ENCODE assay signal across 1 cellular context in the genomic region with DNA sequence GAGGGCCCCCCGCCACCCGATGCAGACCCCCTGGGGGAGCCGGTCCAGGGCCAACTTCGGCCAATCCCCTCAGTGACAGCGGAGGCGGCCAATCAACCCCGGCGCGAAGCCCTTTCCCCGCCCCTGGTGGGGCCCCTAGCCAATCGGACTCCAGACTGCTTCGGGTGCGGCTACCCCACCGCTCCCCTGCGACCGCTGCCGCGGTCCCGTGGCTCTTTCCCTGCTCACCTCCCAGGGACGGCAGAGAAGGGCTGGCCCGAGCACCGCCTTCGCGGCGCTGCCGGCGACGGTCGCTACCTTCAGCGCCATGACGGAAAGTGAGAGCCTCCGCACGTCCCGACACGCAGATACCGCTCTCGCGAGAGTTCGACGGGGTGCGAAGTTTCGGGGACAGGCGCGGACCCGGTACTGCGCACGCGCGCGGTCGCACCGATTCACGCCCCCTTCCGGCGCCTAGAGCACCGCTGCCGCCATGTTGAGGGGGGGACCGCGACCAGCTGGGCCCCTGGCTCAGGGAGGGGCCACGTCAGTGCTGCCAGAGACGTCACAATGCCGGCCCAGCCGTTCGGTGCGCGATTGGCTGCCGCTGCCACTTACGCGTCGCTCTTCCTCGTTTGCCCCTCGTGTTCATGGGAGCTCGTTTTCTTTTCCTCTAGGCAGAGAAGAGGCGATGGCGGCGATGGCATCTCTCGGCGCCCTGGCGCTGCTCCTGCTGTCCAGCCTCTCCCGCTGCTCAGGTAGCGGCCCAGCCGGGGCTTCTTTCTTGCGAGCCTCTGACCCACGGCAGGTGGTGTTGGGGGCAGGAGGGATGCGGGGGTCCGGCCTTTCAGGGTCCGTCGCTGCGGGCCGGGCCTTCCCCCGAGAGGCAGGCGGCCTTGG.
TF ChIP-seq lines count a peak whose summit lies in the region.

A gene (minus strand): TSS at position 358 of the 879 bp plus-strand sequence. CDS start 49 bp downstream, at position 309.
A gene (plus strand): TSS at position 651 of the 879 bp plus-strand sequence. CDS start 20 bp downstream, at position 671.

TF ChIP-seq in GM12878, 131 proteins besides CTCF, POLR2A, EP300 and RAD21 (continued from another document):
- TF ChIP-seq, protein P1, sequence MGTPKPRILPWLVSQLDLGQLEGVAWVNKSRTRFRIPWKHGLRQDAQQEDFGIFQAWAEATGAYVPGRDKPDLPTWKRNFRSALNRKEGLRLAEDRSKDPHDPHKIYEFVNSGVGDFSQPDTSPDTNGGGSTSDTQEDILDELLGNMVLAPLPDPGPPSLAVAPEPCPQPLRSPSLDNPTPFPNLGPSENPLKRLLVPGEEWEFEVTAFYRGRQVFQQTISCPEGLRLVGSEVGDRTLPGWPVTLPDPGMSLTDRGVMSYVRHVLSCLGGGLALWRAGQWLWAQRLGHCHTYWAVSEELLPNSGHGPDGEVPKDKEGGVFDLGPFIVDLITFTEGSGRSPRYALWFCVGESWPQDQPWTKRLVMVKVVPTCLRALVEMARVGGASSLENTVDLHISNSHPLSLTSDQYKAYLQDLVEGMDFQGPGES (IDR thresholded peaks at IDR 0.05): peak; percentile 65; the same call in 1 of the 2 replicates
- TF ChIP-seq BCL11A (IDR thresholded peaks at IDR 0.05; ENCODE audit: low read depth, low read length) (no peak), RBBP5 (conservative IDR thresholded peaks at IDR 0.05) (no peak), JUNB (IDR thresholded peaks at IDR 0.05) (no peak), SREBF1 (IDR thresholded peaks at IDR 0.05; ENCODE audit: low read length) (no peak), EZH2 (IDR thresholded peaks at IDR 0.05; ENCODE audit: borderline replicate concordance, control insufficient read depth, low read depth, low read length) (no peak), HDAC2 (IDR thresholded peaks at IDR 0.05) (no peak)
- TF ChIP-seq, protein P2, sequence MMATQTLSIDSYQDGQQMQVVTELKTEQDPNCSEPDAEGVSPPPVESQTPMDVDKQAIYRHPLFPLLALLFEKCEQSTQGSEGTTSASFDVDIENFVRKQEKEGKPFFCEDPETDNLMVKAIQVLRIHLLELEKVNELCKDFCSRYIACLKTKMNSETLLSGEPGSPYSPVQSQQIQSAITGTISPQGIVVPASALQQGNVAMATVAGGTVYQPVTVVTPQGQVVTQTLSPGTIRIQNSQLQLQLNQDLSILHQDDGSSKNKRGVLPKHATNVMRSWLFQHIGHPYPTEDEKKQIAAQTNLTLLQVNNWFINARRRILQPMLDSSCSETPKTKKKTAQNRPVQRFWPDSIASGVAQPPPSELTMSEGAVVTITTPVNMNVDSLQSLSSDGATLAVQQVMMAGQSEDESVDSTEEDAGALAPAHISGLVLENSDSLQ (IDR thresholded peaks at IDR 0.05): peak; percentile 97
- TF ChIP-seq, protein P3, sequence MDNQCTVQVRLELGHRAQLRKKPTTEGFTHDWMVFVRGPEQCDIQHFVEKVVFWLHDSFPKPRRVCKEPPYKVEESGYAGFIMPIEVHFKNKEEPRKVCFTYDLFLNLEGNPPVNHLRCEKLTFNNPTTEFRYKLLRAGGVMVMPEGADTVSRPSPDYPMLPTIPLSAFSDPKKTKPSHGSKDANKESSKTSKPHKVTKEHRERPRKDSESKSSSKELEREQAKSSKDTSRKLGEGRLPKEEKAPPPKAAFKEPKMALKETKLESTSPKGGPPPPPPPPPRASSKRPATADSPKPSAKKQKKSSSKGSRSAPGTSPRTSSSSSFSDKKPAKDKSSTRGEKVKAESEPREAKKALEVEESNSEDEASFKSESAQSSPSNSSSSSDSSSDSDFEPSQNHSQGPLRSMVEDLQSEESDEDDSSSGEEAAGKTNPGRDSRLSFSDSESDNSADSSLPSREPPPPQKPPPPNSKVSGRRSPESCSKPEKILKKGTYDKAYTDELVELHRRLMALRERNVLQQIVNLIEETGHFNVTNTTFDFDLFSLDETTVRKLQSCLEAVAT (IDR thresholded peaks at IDR 0.05): no peak
- TF ChIP-seq, protein P4, sequence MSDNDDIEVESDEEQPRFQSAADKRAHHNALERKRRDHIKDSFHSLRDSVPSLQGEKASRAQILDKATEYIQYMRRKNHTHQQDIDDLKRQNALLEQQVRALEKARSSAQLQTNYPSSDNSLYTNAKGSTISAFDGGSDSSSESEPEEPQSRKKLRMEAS (IDR thresholded peaks at IDR 0.05; ENCODE audit: low read depth, low read length): peak; percentile 76
